In the genomic region with DNA sequence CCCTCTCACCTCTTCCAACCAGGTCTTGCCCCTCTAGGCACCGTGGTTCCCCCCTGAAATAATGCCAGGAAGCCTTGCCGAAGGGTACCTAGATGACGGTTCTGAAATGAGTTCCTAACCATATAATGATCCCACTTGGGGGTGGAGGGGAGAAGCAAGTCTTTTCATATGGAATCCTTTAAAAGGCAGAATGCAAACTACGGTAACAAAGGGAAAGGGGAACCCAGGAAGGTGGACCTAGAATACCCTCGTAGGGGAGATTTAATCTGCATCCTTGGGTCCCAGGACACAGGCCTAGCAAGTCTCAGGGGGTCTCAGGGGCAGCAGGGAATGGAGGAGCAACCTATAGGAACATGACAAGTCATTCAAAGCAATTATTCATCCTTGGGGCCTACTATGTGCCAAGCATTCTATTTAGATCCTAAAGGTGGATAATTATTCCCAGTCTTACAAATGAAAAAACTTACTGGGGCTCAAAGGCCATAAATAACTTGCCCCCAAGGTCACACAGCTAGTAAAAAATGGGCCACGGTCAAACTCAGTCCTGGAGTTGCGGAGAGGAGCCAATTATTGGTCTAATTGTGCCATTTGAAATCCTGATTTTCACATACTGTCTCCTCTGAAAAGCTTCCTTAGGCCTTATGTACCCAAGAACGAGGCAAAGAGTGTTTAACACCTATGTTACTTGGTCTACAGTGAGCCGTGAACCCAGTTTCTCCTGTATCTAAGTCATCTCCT, we compare ENCODE assay signal across 1 cellular context.
TF ChIP-seq lines count a peak whose summit lies in the region.

No MANE protein-coding gene starts in this region.

TF ChIP-seq in IMR-90, 13 proteins besides CTCF, POLR2A, EP300 and RAD21 (continued from another document):
- TF ChIP-seq FOS (IDR thresholded peaks at IDR 0.05; ENCODE audit: low read depth, low read length) (no peak), SMC3 (IDR thresholded peaks at IDR 0.05; ENCODE audit: low read depth, low read length) (no peak), RFX5 (IDR thresholded peaks at IDR 0.05; ENCODE audit: low read depth, low read length) (no peak), MXI1 (IDR thresholded peaks at IDR 0.05; ENCODE audit: borderline replicate concordance, low read depth, low read length) (no peak)
- TF ChIP-seq, protein P1, sequence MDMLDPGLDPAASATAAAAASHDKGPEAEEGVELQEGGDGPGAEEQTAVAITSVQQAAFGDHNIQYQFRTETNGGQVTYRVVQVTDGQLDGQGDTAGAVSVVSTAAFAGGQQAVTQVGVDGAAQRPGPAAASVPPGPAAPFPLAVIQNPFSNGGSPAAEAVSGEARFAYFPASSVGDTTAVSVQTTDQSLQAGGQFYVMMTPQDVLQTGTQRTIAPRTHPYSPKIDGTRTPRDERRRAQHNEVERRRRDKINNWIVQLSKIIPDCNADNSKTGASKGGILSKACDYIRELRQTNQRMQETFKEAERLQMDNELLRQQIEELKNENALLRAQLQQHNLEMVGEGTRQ (IDR thresholded peaks at IDR 0.05; ENCODE audit: low read depth, low read length) = no peak
- TF ChIP-seq, protein P2, sequence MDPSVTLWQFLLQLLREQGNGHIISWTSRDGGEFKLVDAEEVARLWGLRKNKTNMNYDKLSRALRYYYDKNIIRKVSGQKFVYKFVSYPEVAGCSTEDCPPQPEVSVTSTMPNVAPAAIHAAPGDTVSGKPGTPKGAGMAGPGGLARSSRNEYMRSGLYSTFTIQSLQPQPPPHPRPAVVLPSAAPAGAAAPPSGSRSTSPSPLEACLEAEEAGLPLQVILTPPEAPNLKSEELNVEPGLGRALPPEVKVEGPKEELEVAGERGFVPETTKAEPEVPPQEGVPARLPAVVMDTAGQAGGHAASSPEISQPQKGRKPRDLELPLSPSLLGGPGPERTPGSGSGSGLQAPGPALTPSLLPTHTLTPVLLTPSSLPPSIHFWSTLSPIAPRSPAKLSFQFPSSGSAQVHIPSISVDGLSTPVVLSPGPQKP (IDR thresholded peaks at IDR 0.05; ENCODE audit: borderline replicate concordance, low read depth, low read length) = no peak
